Comparison of ENCODE assay signal across 1 cellular context in the genomic region with DNA sequence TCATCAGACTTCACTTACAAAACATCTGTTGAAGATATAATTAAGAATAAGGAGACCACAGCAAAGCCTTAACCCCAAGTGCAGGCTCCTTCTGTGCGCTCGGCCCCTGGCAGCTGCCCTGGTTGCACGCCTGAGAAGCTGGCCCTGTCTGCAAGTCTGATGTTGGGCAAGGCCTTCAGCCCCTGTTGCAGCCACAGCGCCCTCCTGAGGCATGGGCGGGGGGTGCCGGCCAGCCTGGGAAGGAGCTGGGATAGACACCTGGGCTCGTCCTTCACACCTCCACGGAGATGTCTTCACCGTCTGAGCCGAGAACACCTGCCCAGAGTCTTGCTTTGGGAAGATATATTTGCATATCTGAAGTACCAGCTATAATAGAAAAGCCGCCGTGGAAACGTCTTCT.
TF ChIP-seq lines count a peak whose summit lies in the region.

No MANE protein-coding gene starts in this region.

TF ChIP-seq in GM23338, 12 proteins besides CTCF, POLR2A, EP300 and RAD21 (continued from another document):
- TF ChIP-seq, protein P1, sequence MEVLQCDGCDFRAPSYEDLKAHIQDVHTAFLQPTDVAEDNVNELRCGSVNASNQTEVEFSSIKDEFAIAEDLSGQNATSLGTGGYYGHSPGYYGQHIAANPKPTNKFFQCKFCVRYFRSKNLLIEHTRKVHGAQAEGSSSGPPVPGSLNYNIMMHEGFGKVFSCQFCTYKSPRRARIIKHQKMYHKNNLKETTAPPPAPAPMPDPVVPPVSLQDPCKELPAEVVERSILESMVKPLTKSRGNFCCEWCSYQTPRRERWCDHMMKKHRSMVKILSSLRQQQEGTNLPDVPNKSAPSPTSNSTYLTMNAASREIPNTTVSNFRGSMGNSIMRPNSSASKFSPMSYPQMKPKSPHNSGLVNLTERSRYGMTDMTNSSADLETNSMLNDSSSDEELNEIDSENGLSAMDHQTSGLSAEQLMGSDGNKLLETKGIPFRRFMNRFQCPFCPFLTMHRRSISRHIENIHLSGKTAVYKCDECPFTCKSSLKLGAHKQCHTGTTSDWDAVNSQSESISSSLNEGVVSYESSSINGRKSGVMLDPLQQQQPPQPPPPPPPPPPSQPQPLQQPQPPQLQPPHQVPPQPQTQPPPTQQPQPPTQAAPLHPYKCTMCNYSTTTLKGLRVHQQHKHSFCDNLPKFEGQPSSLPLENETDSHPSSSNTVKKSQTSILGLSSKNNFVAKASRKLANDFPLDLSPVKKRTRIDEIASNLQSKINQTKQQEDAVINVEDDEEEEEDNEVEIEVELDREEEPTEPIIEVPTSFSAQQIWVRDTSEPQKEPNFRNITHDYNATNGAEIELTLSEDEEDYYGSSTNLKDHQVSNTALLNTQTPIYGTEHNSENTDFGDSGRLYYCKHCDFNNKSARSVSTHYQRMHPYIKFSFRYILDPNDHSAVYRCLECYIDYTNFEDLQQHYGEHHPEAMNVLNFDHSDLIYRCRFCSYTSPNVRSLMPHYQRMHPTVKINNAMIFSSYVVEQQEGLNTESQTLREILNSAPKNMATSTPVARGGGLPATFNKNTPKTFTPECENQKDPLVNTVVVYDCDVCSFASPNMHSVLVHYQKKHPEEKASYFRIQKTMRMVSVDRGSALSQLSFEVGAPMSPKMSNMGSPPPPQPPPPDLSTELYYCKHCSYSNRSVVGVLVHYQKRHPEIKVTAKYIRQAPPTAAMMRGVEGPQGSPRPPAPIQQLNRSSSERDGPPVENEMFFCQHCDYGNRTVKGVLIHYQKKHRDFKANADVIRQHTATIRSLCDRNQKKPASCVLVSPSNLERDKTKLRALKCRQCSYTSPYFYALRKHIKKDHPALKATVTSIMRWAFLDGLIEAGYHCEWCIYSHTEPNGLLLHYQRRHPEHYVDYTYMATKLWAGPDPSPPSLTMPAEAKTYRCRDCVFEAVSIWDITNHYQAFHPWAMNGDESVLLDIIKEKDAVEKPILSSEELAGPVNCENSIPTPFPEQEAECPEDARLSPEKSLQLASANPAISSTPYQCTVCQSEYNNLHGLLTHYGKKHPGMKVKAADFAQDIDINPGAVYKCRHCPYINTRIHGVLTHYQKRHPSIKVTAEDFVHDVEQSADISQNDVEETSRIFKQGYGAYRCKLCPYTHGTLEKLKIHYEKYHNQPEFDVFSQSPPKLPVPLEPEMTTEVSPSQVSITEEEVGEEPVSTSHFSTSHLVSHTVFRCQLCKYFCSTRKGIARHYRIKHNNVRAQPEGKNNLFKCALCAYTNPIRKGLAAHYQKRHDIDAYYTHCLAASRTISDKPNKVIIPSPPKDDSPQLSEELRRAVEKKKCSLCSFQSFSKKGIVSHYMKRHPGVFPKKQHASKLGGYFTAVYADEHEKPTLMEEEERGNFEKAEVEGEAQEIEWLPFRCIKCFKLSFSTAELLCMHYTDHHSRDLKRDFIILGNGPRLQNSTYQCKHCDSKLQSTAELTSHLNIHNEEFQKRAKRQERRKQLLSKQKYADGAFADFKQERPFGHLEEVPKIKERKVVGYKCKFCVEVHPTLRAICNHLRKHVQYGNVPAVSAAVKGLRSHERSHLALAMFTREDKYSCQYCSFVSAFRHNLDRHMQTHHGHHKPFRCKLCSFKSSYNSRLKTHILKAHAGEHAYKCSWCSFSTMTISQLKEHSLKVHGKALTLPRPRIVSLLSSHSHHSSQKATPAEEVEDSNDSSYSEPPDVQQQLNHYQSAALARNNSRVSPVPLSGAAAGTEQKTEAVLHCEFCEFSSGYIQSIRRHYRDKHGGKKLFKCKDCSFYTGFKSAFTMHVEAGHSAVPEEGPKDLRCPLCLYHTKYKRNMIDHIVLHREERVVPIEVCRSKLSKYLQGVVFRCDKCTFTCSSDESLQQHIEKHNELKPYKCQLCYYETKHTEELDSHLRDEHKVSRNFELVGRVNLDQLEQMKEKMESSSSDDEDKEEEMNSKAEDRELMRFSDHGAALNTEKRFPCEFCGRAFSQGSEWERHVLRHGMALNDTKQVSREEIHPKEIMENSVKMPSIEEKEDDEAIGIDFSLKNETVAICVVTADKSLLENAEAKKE (CRISPR knock-in tag; IDR thresholded peaks at IDR 0.05): no peak
- TF ChIP-seq, protein P2, sequence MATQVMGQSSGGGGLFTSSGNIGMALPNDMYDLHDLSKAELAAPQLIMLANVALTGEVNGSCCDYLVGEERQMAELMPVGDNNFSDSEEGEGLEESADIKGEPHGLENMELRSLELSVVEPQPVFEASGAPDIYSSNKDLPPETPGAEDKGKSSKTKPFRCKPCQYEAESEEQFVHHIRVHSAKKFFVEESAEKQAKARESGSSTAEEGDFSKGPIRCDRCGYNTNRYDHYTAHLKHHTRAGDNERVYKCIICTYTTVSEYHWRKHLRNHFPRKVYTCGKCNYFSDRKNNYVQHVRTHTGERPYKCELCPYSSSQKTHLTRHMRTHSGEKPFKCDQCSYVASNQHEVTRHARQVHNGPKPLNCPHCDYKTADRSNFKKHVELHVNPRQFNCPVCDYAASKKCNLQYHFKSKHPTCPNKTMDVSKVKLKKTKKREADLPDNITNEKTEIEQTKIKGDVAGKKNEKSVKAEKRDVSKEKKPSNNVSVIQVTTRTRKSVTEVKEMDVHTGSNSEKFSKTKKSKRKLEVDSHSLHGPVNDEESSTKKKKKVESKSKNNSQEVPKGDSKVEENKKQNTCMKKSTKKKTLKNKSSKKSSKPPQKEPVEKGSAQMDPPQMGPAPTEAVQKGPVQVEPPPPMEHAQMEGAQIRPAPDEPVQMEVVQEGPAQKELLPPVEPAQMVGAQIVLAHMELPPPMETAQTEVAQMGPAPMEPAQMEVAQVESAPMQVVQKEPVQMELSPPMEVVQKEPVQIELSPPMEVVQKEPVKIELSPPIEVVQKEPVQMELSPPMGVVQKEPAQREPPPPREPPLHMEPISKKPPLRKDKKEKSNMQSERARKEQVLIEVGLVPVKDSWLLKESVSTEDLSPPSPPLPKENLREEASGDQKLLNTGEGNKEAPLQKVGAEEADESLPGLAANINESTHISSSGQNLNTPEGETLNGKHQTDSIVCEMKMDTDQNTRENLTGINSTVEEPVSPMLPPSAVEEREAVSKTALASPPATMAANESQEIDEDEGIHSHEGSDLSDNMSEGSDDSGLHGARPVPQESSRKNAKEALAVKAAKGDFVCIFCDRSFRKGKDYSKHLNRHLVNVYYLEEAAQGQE (IDR thresholded peaks at IDR 0.05; ENCODE audit: unreplicated experiment): no peak
- TF ChIP-seq JUNB (IDR thresholded peaks at IDR 0.05; ENCODE audit: unreplicated experiment) (no peak), ZNF114 (CRISPR knock-in tag; IDR thresholded peaks at IDR 0.05) (no peak)
- TF ChIP-seq, protein P3, sequence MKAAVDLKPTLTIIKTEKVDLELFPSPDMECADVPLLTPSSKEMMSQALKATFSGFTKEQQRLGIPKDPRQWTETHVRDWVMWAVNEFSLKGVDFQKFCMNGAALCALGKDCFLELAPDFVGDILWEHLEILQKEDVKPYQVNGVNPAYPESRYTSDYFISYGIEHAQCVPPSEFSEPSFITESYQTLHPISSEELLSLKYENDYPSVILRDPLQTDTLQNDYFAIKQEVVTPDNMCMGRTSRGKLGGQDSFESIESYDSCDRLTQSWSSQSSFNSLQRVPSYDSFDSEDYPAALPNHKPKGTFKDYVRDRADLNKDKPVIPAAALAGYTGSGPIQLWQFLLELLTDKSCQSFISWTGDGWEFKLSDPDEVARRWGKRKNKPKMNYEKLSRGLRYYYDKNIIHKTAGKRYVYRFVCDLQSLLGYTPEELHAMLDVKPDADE (IDR thresholded peaks at IDR 0.05): no peak
